Comparison of ENCODE assay signal across 11 cellular contexts in the genomic region with DNA sequence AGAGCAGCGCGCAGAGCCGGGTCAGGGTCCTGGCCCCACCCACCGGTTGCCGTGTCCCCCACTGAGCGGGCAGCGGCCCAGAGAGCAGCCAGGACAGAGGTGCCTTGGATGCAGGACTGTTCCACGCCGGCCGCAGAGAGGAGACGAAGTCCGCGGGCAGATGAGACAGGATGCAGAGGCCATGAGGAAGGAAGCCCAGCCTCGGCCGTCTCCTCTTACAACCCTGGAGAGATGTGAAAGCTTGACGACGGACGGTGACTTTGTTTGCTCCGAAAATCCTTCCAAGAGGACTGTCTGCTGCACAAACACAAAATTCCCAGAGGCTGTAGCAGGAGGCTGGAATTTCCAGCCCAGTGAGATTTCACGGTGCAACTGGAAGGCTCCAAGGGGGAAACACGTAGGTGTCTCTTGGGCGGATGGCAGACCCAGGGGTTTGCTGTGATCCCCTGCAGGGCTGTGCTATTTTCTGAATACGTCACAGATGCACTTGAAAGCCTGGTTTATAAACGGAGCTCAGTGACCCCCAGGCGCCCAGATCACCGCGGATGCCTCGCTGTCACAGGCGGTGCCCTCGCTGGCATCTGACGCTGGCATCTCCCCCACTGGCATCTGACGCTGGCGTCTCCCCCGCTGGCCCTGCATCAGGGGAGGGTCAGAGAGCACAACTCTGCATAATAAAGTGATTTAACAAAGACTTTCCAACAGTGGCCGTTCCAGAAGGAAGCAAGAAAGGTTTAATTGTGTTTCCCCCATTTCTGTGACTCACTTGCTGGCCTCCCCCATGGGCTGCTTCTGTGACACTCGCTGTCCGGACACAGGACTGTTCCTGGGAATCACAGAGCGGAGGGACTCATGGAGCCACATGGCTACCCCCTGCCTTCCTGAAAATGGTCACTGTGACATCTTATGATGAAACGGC.
DNase-seq lines count a peak whose midpoint lies in the region; ATAC-seq and TF ChIP-seq lines count a peak whose summit lies in the region.
"Had no signal": no experiment of that assay in that cellular context is flagged by ENCODE, and none has a peak within 500 bp of the region (broad histone marks: within the 10 kb centered on the region; RNA-seq: fewer than 3 reads in every experiment).

No MANE protein-coding gene starts in this region.

- WGBS in prostate gland: 30% methylated on average over 39 of the region's 39 CpGs

- no peaks in the 10 kb centered on the region for H3K9me3 Mint-ChIP-seq in activated T-helper 17 cell treated with anti-CD3 and anti-CD28 coated beads, Interleukin-2, amount 50 U/mL, for 72 hours

- H3K27ac ChIP-seq in prostate gland: peak overlapping the region; percentile 33 to 51

- no peak for TF ChIP-seq POLR2A in prostate gland (IDR thresholded peaks at IDR 0.05)

- peak overlapping the region; percentile 70 for H3K27ac Mint-ChIP-seq in activated T-helper 17 cell treated with anti-CD3 and anti-CD28 coated beads, Interleukin-2, amount 50 U/mL, for 72 hours

- no peaks in the 10 kb centered on the region for H3K27me3 Mint-ChIP-seq in activated T-helper 17 cell treated with anti-CD3 and anti-CD28 coated beads, Interleukin-2, amount 50 U/mL, for 72 hours

- H3K4me1 Mint-ChIP-seq in activated T-helper 17 cell treated with anti-CD3 and anti-CD28 coated beads, Interleukin-2, amount 50 U/mL, for 72 hours: peaks cover 6% of the 10 kb centered on the region

- TF ChIP-seq CTCF in prostate gland (IDR thresholded peaks at IDR 0.05) (no peak), omental fat pad (IDR thresholded peaks at IDR 0.05) (no peak)

- H3K36me3 Mint-ChIP-seq in activated T-helper 17 cell treated with anti-CD3 and anti-CD28 coated beads, Interleukin-2, amount 50 U/mL, for 72 hours (ENCODE audit: low read depth): peaks cover 41% of the 10 kb centered on the region

- H3K9me3 ChIP-seq in prostate gland: no peaks in the 10 kb centered on the region

- no peaks in the 10 kb centered on the region for H3K27me3 ChIP-seq in prostate gland (replicated peaks; ENCODE audit: insufficient read depth)

- no peak overlapping the region for H3K4me3 Mint-ChIP-seq in activated T-helper 17 cell treated with anti-CD3 and anti-CD28 coated beads, Interleukin-2, amount 50 U/mL, for 72 hours

- H3K4me3 ChIP-seq in prostate gland: no peak overlapping the region

- DNase-seq in ELF-1 (ENCODE audit: low read depth, low spot score) (peak; percentile 69), head of caudate nucleus (peak; percentile 72 to 96 (median 88)), prostate gland (ENCODE audit: low spot score) (peak; percentile 39), omental fat pad (ENCODE audit: low spot score) (no peak), NCI-H345 treated with DMSO at 0.1 percent for 48 hours (lab: John Stamatoyannopoulos, UW; ENCODE audit: unreplicated experiment) (no peak)
- DNase-seq: activated effector memory CD4-positive, alpha-beta T cell treated with anti-CD3 and anti-CD28 coated beads, Interleukin-2, amount 50 U/mL, for 16 hours; DMS153; NCI-H1105 treated with DMSO at 0.1 percent for 48 hours had no signal

- H3K36me3 ChIP-seq in prostate gland: no peaks in the 10 kb centered on the region

- peaks cover 4% of the 10 kb centered on the region for H3K4me1 ChIP-seq in prostate gland (replicated peaks)

- intact Hi-C loops in head of caudate nucleus (cut with DNase I) (loop anchor here (10.0 kb wide), 1 partner anchor 99 kb away; a partner anchor contains a TSS), prostate gland (cut with DNase I) (no loop called here)

- ATAC-seq in activated T-helper 17 cell treated with anti-CD3 and anti-CD28 coated beads, Interleukin-2, amount 50 U/mL, for 72 hours (replicated peaks): no peak
- ATAC-seq in HG02642 (IDR thresholded peaks at IDR 0.05; ENCODE audit: poor library complexity, unreplicated experiment) (no peak), GM21360 (IDR thresholded peaks at IDR 0.05; ENCODE audit: unreplicated experiment) (no peak), omental fat pad (ENCODE audit: low FRiP score) (no peak)

Comparison
In these comparisons a context has a peak if more than half of its experiments do, and no peak if none do; other contexts are left out.
1. DNase-seq: peak in ELF-1 (single experiment), head of caudate nucleus (42 of 42) and prostate gland (single experiment); none in omental fat pad (single experiment) and NCI-H345 treated with DMSO at 0.1 percent for 48 hours (single experiment).